1 cellular context compared by ENCODE assay signal in the genomic region with DNA sequence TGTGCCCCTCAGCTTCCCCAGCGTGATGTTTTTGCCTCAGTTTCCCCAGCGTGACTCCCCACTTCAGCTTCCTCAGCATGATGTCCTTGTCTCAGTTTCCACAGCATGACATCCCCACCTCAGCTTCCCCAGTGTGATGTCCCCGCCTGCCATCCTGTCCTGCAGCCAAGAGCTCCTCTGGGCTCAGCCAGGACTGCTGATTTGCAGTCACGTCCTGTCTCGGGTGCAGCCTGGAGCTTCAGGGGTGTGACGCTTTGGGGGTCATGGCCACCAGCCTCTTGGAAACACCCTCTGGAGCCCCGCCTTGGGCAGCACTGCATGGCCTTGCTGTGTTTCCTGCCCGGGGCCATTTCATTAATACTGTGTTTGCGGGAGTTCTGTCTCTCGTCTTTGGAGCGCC.
TF ChIP-seq lines count a peak whose summit lies in the region.

No MANE protein-coding gene starts in this region.

TF ChIP-seq in liver, 16 proteins besides CTCF, POLR2A, EP300 and RAD21 (continued from another document):
- TF ChIP-seq, protein P1, sequence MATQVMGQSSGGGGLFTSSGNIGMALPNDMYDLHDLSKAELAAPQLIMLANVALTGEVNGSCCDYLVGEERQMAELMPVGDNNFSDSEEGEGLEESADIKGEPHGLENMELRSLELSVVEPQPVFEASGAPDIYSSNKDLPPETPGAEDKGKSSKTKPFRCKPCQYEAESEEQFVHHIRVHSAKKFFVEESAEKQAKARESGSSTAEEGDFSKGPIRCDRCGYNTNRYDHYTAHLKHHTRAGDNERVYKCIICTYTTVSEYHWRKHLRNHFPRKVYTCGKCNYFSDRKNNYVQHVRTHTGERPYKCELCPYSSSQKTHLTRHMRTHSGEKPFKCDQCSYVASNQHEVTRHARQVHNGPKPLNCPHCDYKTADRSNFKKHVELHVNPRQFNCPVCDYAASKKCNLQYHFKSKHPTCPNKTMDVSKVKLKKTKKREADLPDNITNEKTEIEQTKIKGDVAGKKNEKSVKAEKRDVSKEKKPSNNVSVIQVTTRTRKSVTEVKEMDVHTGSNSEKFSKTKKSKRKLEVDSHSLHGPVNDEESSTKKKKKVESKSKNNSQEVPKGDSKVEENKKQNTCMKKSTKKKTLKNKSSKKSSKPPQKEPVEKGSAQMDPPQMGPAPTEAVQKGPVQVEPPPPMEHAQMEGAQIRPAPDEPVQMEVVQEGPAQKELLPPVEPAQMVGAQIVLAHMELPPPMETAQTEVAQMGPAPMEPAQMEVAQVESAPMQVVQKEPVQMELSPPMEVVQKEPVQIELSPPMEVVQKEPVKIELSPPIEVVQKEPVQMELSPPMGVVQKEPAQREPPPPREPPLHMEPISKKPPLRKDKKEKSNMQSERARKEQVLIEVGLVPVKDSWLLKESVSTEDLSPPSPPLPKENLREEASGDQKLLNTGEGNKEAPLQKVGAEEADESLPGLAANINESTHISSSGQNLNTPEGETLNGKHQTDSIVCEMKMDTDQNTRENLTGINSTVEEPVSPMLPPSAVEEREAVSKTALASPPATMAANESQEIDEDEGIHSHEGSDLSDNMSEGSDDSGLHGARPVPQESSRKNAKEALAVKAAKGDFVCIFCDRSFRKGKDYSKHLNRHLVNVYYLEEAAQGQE (IDR thresholded peaks at IDR 0.05): no peak
- no peak for TF ChIP-seq NR2F2 (IDR thresholded peaks at IDR 0.05)
- TF ChIP-seq, protein P2, sequence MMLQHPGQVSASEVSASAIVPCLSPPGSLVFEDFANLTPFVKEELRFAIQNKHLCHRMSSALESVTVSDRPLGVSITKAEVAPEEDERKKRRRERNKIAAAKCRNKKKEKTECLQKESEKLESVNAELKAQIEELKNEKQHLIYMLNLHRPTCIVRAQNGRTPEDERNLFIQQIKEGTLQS (IDR thresholded peaks at IDR 0.05): no peak
- no peak for TF ChIP-seq FOXA1 (IDR thresholded peaks at IDR 0.05)
- TF ChIP-seq, protein P3, sequence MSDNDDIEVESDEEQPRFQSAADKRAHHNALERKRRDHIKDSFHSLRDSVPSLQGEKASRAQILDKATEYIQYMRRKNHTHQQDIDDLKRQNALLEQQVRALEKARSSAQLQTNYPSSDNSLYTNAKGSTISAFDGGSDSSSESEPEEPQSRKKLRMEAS (IDR thresholded peaks at IDR 0.05): no peak
